Comparison of ENCODE assay signal across 8 cellular contexts in genomic region chr11:57116654-57117053, GRCh38.
DNase-seq lines count a peak whose midpoint lies in the region; ATAC-seq, FAIRE-seq and TF ChIP-seq lines count a peak whose summit lies in the region.

No MANE protein-coding gene starts in this region.

- peak; percentile 71 for ATAC-seq in GM21529 (IDR thresholded peaks at IDR 0.05; ENCODE audit: unreplicated experiment)

- H3K4me2 ChIP-seq in astrocyte (ENCODE audit: low read length) (no peak overlapping the region), keratinocyte (ENCODE audit: control insufficient read depth, extremely low read depth, insufficient read depth, low read depth, low read length) (no peak overlapping the region)

- H4K20me1 ChIP-seq in astrocyte (ENCODE audit: insufficient read depth, low read length) (no peaks in the 10 kb centered on the region), keratinocyte (ENCODE audit: control insufficient read depth, extremely low read depth, insufficient read depth, low read length) (no peaks in the 10 kb centered on the region)

- H3K9me3 ChIP-seq in astrocyte (ENCODE audit: insufficient read depth, low read depth, low read length) (no peaks in the 10 kb centered on the region), keratinocyte (ENCODE audit: control insufficient read depth, low read depth, low read length) (peaks cover 4% of the 10 kb centered on the region)

- TF ChIP-seq CTCF in astrocyte (IDR thresholded peaks at IDR 0.05; ENCODE audit: insufficient read depth, low read depth, low read length) (peak; percentile 54), keratinocyte (optimal IDR thresholded peaks at IDR 0.05 in 1 of 3, IDR thresholded peaks at IDR 0.05 in 1 of 3, conservative IDR thresholded peaks at IDR 0.05 in 1 of 3; ENCODE audit: extremely low read depth in 1 of 3, insufficient read depth in 2 of 3, low read length in 3 of 3) (peak; percentile 65 to 76 (median 66))

- H3K36me3 Mint-ChIP-seq in astrocyte (ENCODE audit: low read depth, unreplicated experiment): peaks cover 2% of the 10 kb centered on the region

- H3K36me3 ChIP-seq in astrocyte (ENCODE audit: insufficient read depth, low read length): no peaks in the 10 kb centered on the region
- H3K36me3 ChIP-seq in keratinocyte (ENCODE audit: control insufficient read depth in 2 of 2, extremely low read depth in 1 of 2, insufficient read depth in 2 of 2, low read length in 2 of 2): no peaks in the 10 kb centered on the region

- H3K4me1 ChIP-seq in astrocyte (ENCODE audit: insufficient read depth, low read length) (no peaks in the 10 kb centered on the region), keratinocyte (ENCODE audit: control insufficient read depth, extremely low read depth, insufficient read depth, low read length) (no peaks in the 10 kb centered on the region)

- H2AFZ ChIP-seq in astrocyte (ENCODE audit: low read depth, low read length): no peak overlapping the region
- no peak overlapping the region for H2AFZ ChIP-seq in keratinocyte (ENCODE audit: control insufficient read depth, low read length)

- no peak overlapping the region for H3K4me3 Mint-ChIP-seq in astrocyte (ENCODE audit: unreplicated experiment)

- H3K27me3 ChIP-seq in astrocyte (ENCODE audit: insufficient read depth, low read length): peaks cover 5% of the 10 kb centered on the region
- H3K27me3 ChIP-seq in keratinocyte (ENCODE audit: control insufficient read depth, extremely low read depth, insufficient read depth, low read length): no peaks in the 10 kb centered on the region

- H3K27ac Mint-ChIP-seq in astrocyte (ENCODE audit: unreplicated experiment): no peak overlapping the region

- DNase-seq in EL (peak; percentile 68), NCI-H1417 (lab: John Stamatoyannopoulos, UW) (peak; percentile 13 to 56 (median 15)), astrocyte (ENCODE audit: low read depth) (peak; percentile 55), keratinocyte (ENCODE audit: low read depth, low spot score) (no peak), urothelium cell line (ENCODE audit: low spot score) (peak; percentile 67), activated gamma-delta T cell treated with Interleukin-2 at 50 U/mL for 16 hours (no peak), NCI-H526 treated with DMSO at 0.1 percent for 48 hours (lab: John Stamatoyannopoulos, UW) (no peak)

- H3K4me3 ChIP-seq in astrocyte (ENCODE audit: insufficient read depth, low read depth, low read length): no peak overlapping the region
- H3K4me3 ChIP-seq in keratinocyte (ENCODE audit: control insufficient read depth in 2 of 3, extremely low read depth in 1 of 3, insufficient read depth in 2 of 3, low read depth in 1 of 3, low read length in 3 of 3): no peak overlapping the region

- no peaks in the 10 kb centered on the region for H3K9me1 ChIP-seq in keratinocyte (ENCODE audit: control insufficient read depth, extremely low read depth, insufficient read depth, low read length)

- FAIRE-seq in astrocyte (lab: Jason Lieb, UNC) (no peak), keratinocyte (lab: Jason Lieb, UNC) (peak; percentile 49), urothelium cell line (lab: Jason Lieb, UNC) (no peak)

- H3K79me2 ChIP-seq in astrocyte (ENCODE audit: insufficient read depth, low read length) (no peaks in the 10 kb centered on the region), keratinocyte (ENCODE audit: control insufficient read depth, insufficient read depth, low read length) (no peaks in the 10 kb centered on the region)

- peaks cover 3% of the 10 kb centered on the region for H3K4me1 Mint-ChIP-seq in astrocyte (ENCODE audit: low read depth, unreplicated experiment)

- dilution Hi-C loops in keratinocyte (cut with MboI; ENCODE audit: extremely low pct_ligation_motif_present, low sequenced_read_pairs): no loop called here

- peaks cover 13% of the 10 kb centered on the region for H3K9me3 Mint-ChIP-seq in astrocyte (ENCODE audit: unreplicated experiment)

- H3K27me3 Mint-ChIP-seq in astrocyte (ENCODE audit: low read depth, unreplicated experiment): peaks cover 2% of the 10 kb centered on the region

- no peak overlapping the region for H3K27ac ChIP-seq in astrocyte (ENCODE audit: low read depth, low read length)
- H3K27ac ChIP-seq in keratinocyte (ENCODE audit: control insufficient read depth, insufficient read depth, low read length): no peak overlapping the region

- H3K9ac ChIP-seq in astrocyte (ENCODE audit: low read length) (no peak overlapping the region), keratinocyte (ENCODE audit: control insufficient read depth, extremely low read depth, insufficient read depth, low read length) (no peak overlapping the region)

Comparison
In these comparisons a context has a peak if more than half of its experiments do, and no peak if none do; other contexts are left out.
1. DNase-seq: peak in EL (single experiment), NCI-H1417 (3 of 3), astrocyte (single experiment) and urothelium cell line (single experiment); none in keratinocyte (single experiment), activated gamma-delta T cell treated with Interleukin-2 at 50 U/mL for 16 hours (single experiment) and NCI-H526 treated with DMSO at 0.1 percent for 48 hours (single experiment).